ENCODE assay signal across 8 cellular contexts in genomic region chr4:37389967-37390580, GRCh38.
DNase-seq lines count a peak whose midpoint lies in the region; ATAC-seq and TF ChIP-seq lines count a peak whose summit lies in the region.

No MANE protein-coding gene starts in this region.

- no peaks in the 10 kb centered on the region for H3F3A ChIP-seq in MM.1S (ENCODE audit: insufficient read depth, low read length)

- 30% methylated on average over 7 of the region's 7 CpGs for WGBS in prostate gland

- H3K9ac ChIP-seq in MM.1S (ENCODE audit: low read length) = no peak overlapping the region

- H3K36me3 ChIP-seq in MM.1S (replicated peaks; ENCODE audit: insufficient read depth, low read length) (no peaks in the 10 kb centered on the region), prostate gland (no peaks in the 10 kb centered on the region)

- TF ChIP-seq CTCF in AG09309 (IDR thresholded peaks at IDR 0.05; ENCODE audit: control insufficient read depth, insufficient read depth, low read depth, low read length, missing control alignments) (peak; percentile 62), GM10266 (IDR thresholded peaks at IDR 0.05; ENCODE audit: control insufficient read depth, insufficient read depth, low read depth, missing control alignments) (peak; percentile 65), MM.1S (IDR thresholded peaks at IDR 0.05; ENCODE audit: low read length) (peak; percentile 61), prostate gland (IDR thresholded peaks at IDR 0.05) (peak; percentile 19 to 55 (median 52))

- no peak overlapping the region for H3K4me3 ChIP-seq in AG09309 (ENCODE audit: control insufficient read depth, low read depth, low read length)
- H3K4me3 ChIP-seq in MM.1S (ENCODE audit: low read length) = no peak overlapping the region
- no peak overlapping the region for H3K4me3 ChIP-seq in prostate gland

- DNase-seq in AG09309 (ENCODE audit: low read depth) = peak; percentile 13
- peak; percentile 40 for DNase-seq in GM10266 (ENCODE audit: extremely low spot score)
- DNase-seq in HEK293T (ENCODE audit: extremely low spot score) = peak; percentile 6
- DNase-seq in MM.1S = peak; percentile 81
- DNase-seq in fibroblast of peridontal ligament (ENCODE audit: extremely low read depth) = peak; percentile 51
- DNase-seq in prostate gland (ENCODE audit: low spot score) = peak; percentile 9
- DNase-seq in effector CD8-positive, alpha-beta T cell (lab: John Stamatoyannopoulos, UW) = no peak

- H3K9me2 ChIP-seq in MM.1S (replicated peaks; ENCODE audit: insufficient read depth, low read length) = no peaks in the 10 kb centered on the region

- intact Hi-C loops in prostate gland (cut with DNase I) = loop anchor here (10.0 kb wide), 1 partner anchor 1045 kb away; no protein-coding TSS in a partner anchor

- no peaks in the 10 kb centered on the region for H4K20me1 ChIP-seq in MM.1S (ENCODE audit: insufficient read depth, low read length)

- peak; percentile 94 for ATAC-seq in SK-N-SH treated with all-trans-retinoic acid at 6 μM for 48 hours

- H3K4me2 ChIP-seq in MM.1S (ENCODE audit: low read depth, low read length) = no peak overlapping the region

- CTCF ChIA-PET in HEK293T (lab: Yijun Ruan, JAX) = interaction anchor here (0.6 to 0.8 kb wide), 2 partner anchors 392 to 574 kb away, joined by 4 to 5 read pairs; no protein-coding TSS in a partner anchor

- H3K9me3 ChIP-seq in MM.1S (replicated peaks; ENCODE audit: insufficient read depth, low read length) = no peaks in the 10 kb centered on the region
- no peaks in the 10 kb centered on the region for H3K9me3 ChIP-seq in prostate gland

- H3K79me2 ChIP-seq in MM.1S (ENCODE audit: low read length) = no peaks in the 10 kb centered on the region

- POLR2A ChIA-PET in HEK293T (lab: Yijun Ruan, JAX) = no interaction called here

- no peak overlapping the region for H2AFZ ChIP-seq in MM.1S (ENCODE audit: low read length)

- no peak for TF ChIP-seq POLR2A in prostate gland (IDR thresholded peaks at IDR 0.05)

- H3K27me3 ChIP-seq in MM.1S (replicated peaks; ENCODE audit: insufficient read depth, low read length) = no peaks in the 10 kb centered on the region
- H3K27me3 ChIP-seq in prostate gland (replicated peaks; ENCODE audit: insufficient read depth) = no peaks in the 10 kb centered on the region

- H3K4me1 ChIP-seq in MM.1S (ENCODE audit: low read length) = no peaks in the 10 kb centered on the region
- no peaks in the 10 kb centered on the region for H3K4me1 ChIP-seq in prostate gland (replicated peaks)

- no peak overlapping the region for H3K27ac ChIP-seq in MM.1S (ENCODE audit: low read length)
- no peak overlapping the region for H3K27ac ChIP-seq in prostate gland

TF ChIP-seq in HEK293T, 16 proteins besides CTCF, POLR2A, EP300 and RAD21:
- no peak for TF ChIP-seq FOXM1 (IDR thresholded peaks at IDR 0.05; ENCODE audit: borderline replicate concordance)
- TF ChIP-seq ARNT (IDR thresholded peaks at IDR 0.05) = no peak
- no peak for TF ChIP-seq SUZ12 (IDR thresholded peaks at IDR 0.05)
- TF ChIP-seq FOXA1 (IDR thresholded peaks at IDR 0.05) = no peak
- no peak for TF ChIP-seq PKNOX1 (IDR thresholded peaks at IDR 0.05)
- no peak for TF ChIP-seq NFRKB (IDR thresholded peaks at IDR 0.05)
- no peak for TF ChIP-seq LEF1 (IDR thresholded peaks at IDR 0.05; ENCODE audit: borderline replicate concordance)

TF ChIP-seq in SK-N-SH treated with all-trans-retinoic acid at 6 μM for 48 hours, 23 proteins besides CTCF, POLR2A, EP300 and RAD21:
- TF ChIP-seq CSDC2 (CRISPR knock-in tag; IDR thresholded peaks at IDR 0.05) (no peak), ESRRG (CRISPR knock-in tag; IDR thresholded peaks at IDR 0.05) (no peak), CSRNP3 (CRISPR knock-in tag; IDR thresholded peaks at IDR 0.05) (no peak), RARB (CRISPR knock-in tag; IDR thresholded peaks at IDR 0.05) (no peak), ZNF8 (CRISPR knock-in tag; IDR thresholded peaks at IDR 0.05) (no peak), ZFP30 (CRISPR knock-in tag; IDR thresholded peaks at IDR 0.05) (no peak), TOX (CRISPR knock-in tag; IDR thresholded peaks at IDR 0.05; ENCODE audit: borderline replicate concordance) (no peak), ARNTL (CRISPR knock-in tag; IDR thresholded peaks at IDR 0.05; ENCODE audit: borderline replicate concordance, low read depth) (no peak), ISL1 (CRISPR knock-in tag; IDR thresholded peaks at IDR 0.05) (no peak), OSR1 (CRISPR knock-in tag; IDR thresholded peaks at IDR 0.05) (no peak), ZNF70 (CRISPR knock-in tag; IDR thresholded peaks at IDR 0.05) (no peak), ZFP3 (CRISPR knock-in tag; IDR thresholded peaks at IDR 0.05) (no peak)
- TF ChIP-seq, protein P1, sequence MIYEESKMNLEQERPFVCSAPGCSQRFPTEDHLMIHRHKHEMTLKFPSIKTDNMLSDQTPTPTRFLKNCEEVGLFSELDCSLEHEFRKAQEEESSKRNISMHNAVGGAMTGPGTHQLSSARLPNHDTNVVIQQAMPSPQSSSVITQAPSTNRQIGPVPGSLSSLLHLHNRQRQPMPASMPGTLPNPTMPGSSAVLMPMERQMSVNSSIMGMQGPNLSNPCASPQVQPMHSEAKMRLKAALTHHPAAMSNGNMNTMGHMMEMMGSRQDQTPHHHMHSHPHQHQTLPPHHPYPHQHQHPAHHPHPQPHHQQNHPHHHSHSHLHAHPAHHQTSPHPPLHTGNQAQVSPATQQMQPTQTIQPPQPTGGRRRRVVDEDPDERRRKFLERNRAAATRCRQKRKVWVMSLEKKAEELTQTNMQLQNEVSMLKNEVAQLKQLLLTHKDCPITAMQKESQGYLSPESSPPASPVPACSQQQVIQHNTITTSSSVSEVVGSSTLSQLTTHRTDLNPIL (CRISPR knock-in tag; IDR thresholded peaks at IDR 0.05; ENCODE audit: low read depth) = no peak
